12 cellular contexts compared by ENCODE assay signal in genomic region chrX:63434665-63435064, GRCh38.
DNase-seq lines count a peak whose midpoint lies in the region; ATAC-seq and TF ChIP-seq lines count a peak whose summit lies in the region.
"Had no signal": no experiment of that assay in that cellular context is flagged by ENCODE, and none has a peak within 500 bp of the region (broad histone marks: within the 10 kb centered on the region; RNA-seq: fewer than 3 reads in every experiment).

No MANE protein-coding gene starts in this region.

- WGBS in suprapubic skin: 57% methylated on average over 6 of the region's 6 CpGs

- peaks cover 12% of the 10 kb centered on the region for H3K4me1 Mint-ChIP-seq in WTC11

- ATAC-seq in WTC11: peak; percentile 71
- ATAC-seq in HG02610 (IDR thresholded peaks at IDR 0.05; ENCODE audit: unreplicated experiment): no peak
- ATAC-seq: right cardiac atrium had no signal

- in situ Hi-C loops in ACHN (cut with HindIII; ENCODE audit: low pct_ligation_motif_present, low pct_unique_long_range_greater_than_20kb, low sequenced_read_pairs): no loop called here

- no peak for TF ChIP-seq POLR2A in suprapubic skin (IDR thresholded peaks at IDR 0.05)

- CTCF ChIA-PET in WTC11 (lab: Charles Lee): no interaction called here

- H3K27me3 Mint-ChIP-seq in WTC11 (ENCODE audit: low read depth): no peaks in the 10 kb centered on the region
- H3K27me3 Mint-ChIP-seq: naive B cell had no signal

- H3K4me3 Mint-ChIP-seq in WTC11: no peak overlapping the region
- H3K4me3 Mint-ChIP-seq: naive B cell had no signal

- H3K36me3 Mint-ChIP-seq in WTC11: peaks cover 6% of the 10 kb centered on the region

- H3K4me1 ChIP-seq in suprapubic skin: no peaks in the 10 kb centered on the region

- no peaks in the 10 kb centered on the region for H3K27me3 ChIP-seq in suprapubic skin

- H3K9me3 Mint-ChIP-seq in WTC11: peaks cover 4% of the 10 kb centered on the region; the same call in 1 of the 2 replicates

- peak overlapping the region; percentile 36; the same call in 1 of the 2 replicates for H3K27ac Mint-ChIP-seq in WTC11
- H3K27ac Mint-ChIP-seq: naive B cell had no signal

- TF ChIP-seq CTCF in HFF-Myc (IDR thresholded peaks at IDR 0.05; ENCODE audit: low read depth, low read length, missing control alignments): no peak
- TF ChIP-seq CTCF in WTC11 (IDR thresholded peaks at IDR 0.05): no peak
- TF ChIP-seq CTCF in suprapubic skin (IDR thresholded peaks at IDR 0.05): no peak

- DNase-seq in HFF-Myc (ENCODE audit: extremely low read depth, low read depth): peak; percentile 2
- peak; percentile 19 for DNase-seq in WTC11 (ENCODE audit: low spot score)
- DNase-seq in glomerular endothelial cell (ENCODE audit: extremely low read depth, low read depth, low spot score): peak; percentile 33
- DNase-seq in suprapubic skin (ENCODE audit: low spot score in 2 of 2): no peak
- DNase-seq in AG08395 (ENCODE audit: low spot score): no peak
- no peak for DNase-seq in ACHN
- DNase-seq in hepatic stellate cell (ENCODE audit: low spot score): no peak
- DNase-seq: naive B cell, NCI-H1694 treated with DMSO at 0.1 percent for 48 hours, right cardiac atrium had no signal

- no peak for TF ChIP-seq EP300 in suprapubic skin (IDR thresholded peaks at IDR 0.05)

- POLR2A ChIA-PET in WTC11 (lab: Charles Lee): no interaction called here

- peak overlapping the region; percentile 4 for H3K27ac ChIP-seq in suprapubic skin
- H3K27ac ChIP-seq: SK-N-MC had no signal

- H3K4me3 ChIP-seq in HFF-Myc (replicated peaks; ENCODE audit: low read depth, low read length) (no peak overlapping the region), suprapubic skin (no peak overlapping the region)
- H3K4me3 ChIP-seq: SK-N-MC had no signal

- H3K36me3 ChIP-seq in suprapubic skin: peaks cover 4% of the 10 kb centered on the region

- no peaks in the 10 kb centered on the region for H3K9me3 ChIP-seq in suprapubic skin

TF ChIP-seq in WTC11, 78 proteins besides CTCF, POLR2A, EP300 and RAD21:
- TF ChIP-seq TEAD4 (CRISPR knock-in tag; IDR thresholded peaks at IDR 0.05): no peak
- no peak for TF ChIP-seq RORB (CRISPR knock-in tag; IDR thresholded peaks at IDR 0.05)
- TF ChIP-seq ZNF281 (CRISPR knock-in tag; IDR thresholded peaks at IDR 0.05): no peak
- no peak for TF ChIP-seq TCF7 (CRISPR knock-in tag; IDR thresholded peaks at IDR 0.05; ENCODE audit: low read depth)
- no peak for TF ChIP-seq JAZF1 (CRISPR knock-in tag; IDR thresholded peaks at IDR 0.05)
- TF ChIP-seq, protein P1, sequence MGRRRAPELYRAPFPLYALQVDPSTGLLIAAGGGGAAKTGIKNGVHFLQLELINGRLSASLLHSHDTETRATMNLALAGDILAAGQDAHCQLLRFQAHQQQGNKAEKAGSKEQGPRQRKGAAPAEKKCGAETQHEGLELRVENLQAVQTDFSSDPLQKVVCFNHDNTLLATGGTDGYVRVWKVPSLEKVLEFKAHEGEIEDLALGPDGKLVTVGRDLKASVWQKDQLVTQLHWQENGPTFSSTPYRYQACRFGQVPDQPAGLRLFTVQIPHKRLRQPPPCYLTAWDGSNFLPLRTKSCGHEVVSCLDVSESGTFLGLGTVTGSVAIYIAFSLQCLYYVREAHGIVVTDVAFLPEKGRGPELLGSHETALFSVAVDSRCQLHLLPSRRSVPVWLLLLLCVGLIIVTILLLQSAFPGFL (CRISPR knock-in tag; IDR thresholded peaks at IDR 0.05; ENCODE audit: borderline replicate concordance): no peak
- TF ChIP-seq GTF2I (CRISPR knock-in tag; conservative IDR thresholded peaks at IDR 0.05): no peak
- TF ChIP-seq EMX1 (CRISPR knock-in tag; IDR thresholded peaks at IDR 0.05): no peak
- TF ChIP-seq E2F1 (CRISPR knock-in tag; IDR thresholded peaks at IDR 0.05): no peak
- no peak for TF ChIP-seq MAX (CRISPR knock-in tag; IDR thresholded peaks at IDR 0.05)
- TF ChIP-seq ZNF263 (CRISPR knock-in tag; IDR thresholded peaks at IDR 0.05; ENCODE audit: low read depth): no peak
- no peak for TF ChIP-seq ZNF671 (CRISPR knock-in tag; IDR thresholded peaks at IDR 0.05)
- no peak for TF ChIP-seq AFF4 (CRISPR knock-in tag; IDR thresholded peaks at IDR 0.05; ENCODE audit: borderline replicate concordance)
- no peak for TF ChIP-seq SMAD3 (CRISPR knock-in tag; IDR thresholded peaks at IDR 0.05; ENCODE audit: borderline replicate concordance)
- TF ChIP-seq ZNF317 (CRISPR knock-in tag; IDR thresholded peaks at IDR 0.05; ENCODE audit: borderline replicate concordance, low read depth): no peak
- no peak for TF ChIP-seq USF2 (CRISPR knock-in tag; IDR thresholded peaks at IDR 0.05)
TF ChIP-seq in WTC11: peak in this region for 0.

Comparison
In these comparisons a context has a peak if more than half of its experiments do, and no peak if none do; other contexts are left out.
1. DNase-seq: peak in HFF-Myc (single experiment), WTC11 (single experiment) and glomerular endothelial cell (single experiment); none in suprapubic skin (0 of 2), AG08395 (single experiment), ACHN (single experiment) and hepatic stellate cell (single experiment).